Comparison of ENCODE assay signal across 9 cellular contexts in genomic region chr10:35731828-35732227, GRCh38.
"Had no signal": no experiment of that assay in that cellular context is flagged by ENCODE, and none has a peak within 500 bp of the region (broad histone marks: within the 10 kb centered on the region; RNA-seq: fewer than 3 reads in every experiment).

No MANE protein-coding gene starts in this region.

- H3K9me3 ChIP-seq: HAP-1 had no signal

- H3K27ac ChIP-seq: GM23248, HL-60, KMS-11 had no signal

- H3K9ac ChIP-seq: GM23248, KMS-11 had no signal

- ATAC-seq: HCT116 had no signal

- H3K4me1 ChIP-seq: HAP-1 had no signal

- H3K4me2 ChIP-seq: KMS-11 had no signal

- DNase-seq: GM23248, GOT3, H7, HFFc6, KBM-7 had no signal

- H3K36me3 ChIP-seq: HAP-1 had no signal

- H2AFZ ChIP-seq: GM23248 had no signal

- H3K4me3 ChIP-seq: GM23248, HAP-1 had no signal
